Comparison of ENCODE assay signal across 32 cellular contexts in the genomic region with DNA sequence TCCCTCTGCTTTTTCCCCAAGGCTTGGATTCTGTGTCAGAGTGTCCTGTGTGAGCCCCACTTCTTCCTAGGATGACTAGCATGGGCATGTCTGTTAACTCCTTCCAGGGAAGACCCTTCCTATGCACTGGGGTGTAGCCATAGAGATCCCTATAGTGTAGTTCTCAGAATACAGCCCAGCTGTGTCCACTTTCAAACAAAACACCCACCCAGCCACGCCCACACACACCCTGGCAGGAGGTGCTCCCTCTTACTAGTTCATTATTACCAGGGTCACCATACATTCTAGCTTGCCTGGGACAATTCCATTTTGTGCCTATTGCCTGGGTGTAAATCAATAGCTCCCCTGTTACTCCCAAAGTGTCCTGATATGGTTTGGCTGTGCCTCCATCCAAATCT.
DNase-seq lines count a peak whose midpoint lies in the region; ATAC-seq, FAIRE-seq and TF ChIP-seq lines count a peak whose summit lies in the region.
"Had no signal": no experiment of that assay in that cellular context is flagged by ENCODE, and none has a peak within 500 bp of the region (broad histone marks: within the 10 kb centered on the region; RNA-seq: fewer than 3 reads in every experiment).

No MANE protein-coding gene starts in this region.

- H3K27ac ChIP-seq in RWPE2 (ENCODE audit: poor library complexity, severe bottlenecking) (peak overlapping the region; percentile 12), endodermal cell (ENCODE audit: low read depth, low read length) (no peak overlapping the region), keratinocyte (ENCODE audit: control insufficient read depth, insufficient read depth, low read length) (peak overlapping the region; percentile 16)
- H3K27ac ChIP-seq: C4-2B, HL-60, KMS-11, RWPE1, SK-N-MC had no signal

- H3K36me3 Mint-ChIP-seq in endodermal cell (ENCODE audit: low read depth) (no peaks in the 10 kb centered on the region), HFFc6 (ENCODE audit: low read depth) (no peaks in the 10 kb centered on the region; the same call in 1 of the 2 replicates)
- H3K36me3 Mint-ChIP-seq: CD8-positive, alpha-beta T cell; IgD-negative memory B cell had no signal

- H3K9me3 ChIP-seq in RWPE2 (ENCODE audit: severe bottlenecking) (no peaks in the 10 kb centered on the region), endodermal cell (ENCODE audit: control insufficient read depth, low read length) (no peaks in the 10 kb centered on the region), keratinocyte (ENCODE audit: control insufficient read depth, low read depth, low read length) (no peaks in the 10 kb centered on the region)
- H3K9me3 ChIP-seq: Caco-2 had no signal

- peaks cover 10% of the 10 kb centered on the region for H3K4me1 Mint-ChIP-seq in endodermal cell
- H3K4me1 Mint-ChIP-seq in HFFc6 (ENCODE audit: low read depth): no peaks in the 10 kb centered on the region
- H3K4me1 Mint-ChIP-seq: IgD-negative memory B cell had no signal

- TF ChIP-seq CTCF in RWPE2 (IDR thresholded peaks at IDR 0.05; ENCODE audit: poor library complexity, severe bottlenecking) (no peak), endodermal cell (conservative IDR thresholded peaks at IDR 0.05) (no peak), keratinocyte (optimal IDR thresholded peaks at IDR 0.05 in 1 of 3, IDR thresholded peaks at IDR 0.05 in 1 of 3, conservative IDR thresholded peaks at IDR 0.05 in 1 of 3; ENCODE audit: extremely low read depth in 1 of 3, insufficient read depth in 2 of 3, low read length in 3 of 3) (no peak), HFFc6 (IDR thresholded peaks at IDR 0.05) (no peak)

- H3K27me3 ChIP-seq in RWPE2 (ENCODE audit: insufficient read depth, poor library complexity, severe bottlenecking) (no peaks in the 10 kb centered on the region), endodermal cell (ENCODE audit: control insufficient read depth, insufficient read depth, low read length, poor library complexity, severe bottlenecking) (no peaks in the 10 kb centered on the region), keratinocyte (ENCODE audit: control insufficient read depth, extremely low read depth, insufficient read depth, low read length) (no peaks in the 10 kb centered on the region)

- H3K36me3 ChIP-seq in RWPE2 (ENCODE audit: low read depth) (no peaks in the 10 kb centered on the region), endodermal cell (ENCODE audit: control insufficient read depth, insufficient read depth, low read length) (no peaks in the 10 kb centered on the region), keratinocyte (ENCODE audit: control insufficient read depth in 2 of 2, extremely low read depth in 1 of 2, insufficient read depth in 2 of 2, low read length in 2 of 2) (no peaks in the 10 kb centered on the region)

- peak overlapping the region; percentile 1 for H2AFZ ChIP-seq in keratinocyte (ENCODE audit: control insufficient read depth, low read length)
- H2AFZ ChIP-seq: GM23338 had no signal

- dilution Hi-C loops in keratinocyte (cut with MboI; ENCODE audit: extremely low pct_ligation_motif_present, low sequenced_read_pairs): no loop called here

- WGBS in endodermal cell (ENCODE audit: insufficient coverage in 1 of 2, insufficient read length in 1 of 2), 2 experiments: 92 to 100% methylated on average over 1 of the region's 1 CpG

- H3K4me3 Mint-ChIP-seq in endodermal cell (no peak overlapping the region), HFFc6 (no peak overlapping the region)
- H3K4me3 Mint-ChIP-seq: CD8-positive, alpha-beta T cell; GM23338; H9; IgD-negative memory B cell had no signal

- peak; percentile 15; the same call in 2 of the 3 replicates for ATAC-seq in RWPE2 (ENCODE audit: low read depth)
- ATAC-seq: CD8-positive, alpha-beta T cell; GM12878; GM23338; Panc1 had no signal

- no peaks in the 10 kb centered on the region for H3K79me2 ChIP-seq in keratinocyte (ENCODE audit: control insufficient read depth, insufficient read depth, low read length)

- peaks cover 5% of the 10 kb centered on the region for H3K4me1 ChIP-seq in RWPE2 (ENCODE audit: insufficient read depth, poor library complexity, severe bottlenecking)
- H3K4me1 ChIP-seq in endodermal cell (ENCODE audit: control insufficient read depth, insufficient read depth, low read length): no peaks in the 10 kb centered on the region
- peaks cover 20% of the 10 kb centered on the region for H3K4me1 ChIP-seq in keratinocyte (ENCODE audit: control insufficient read depth, extremely low read depth, insufficient read depth, low read length)
- H3K4me1 ChIP-seq: Caco-2 had no signal

- H3K9me1 ChIP-seq in keratinocyte (ENCODE audit: control insufficient read depth, extremely low read depth, insufficient read depth, low read length): no peaks in the 10 kb centered on the region

- H3K27ac Mint-ChIP-seq in endodermal cell (no peak overlapping the region), HFFc6 (no peak overlapping the region)
- H3K27ac Mint-ChIP-seq: CD8-positive, alpha-beta T cell; GM23338; IgD-negative memory B cell had no signal

- H3K4me3 ChIP-seq in RWPE2 (ENCODE audit: severe bottlenecking) (no peak overlapping the region), endodermal cell (ENCODE audit: low read length) (no peak overlapping the region), keratinocyte (ENCODE audit: control insufficient read depth in 2 of 3, extremely low read depth in 1 of 3, insufficient read depth in 2 of 3, low read depth in 1 of 3, low read length in 3 of 3) (no peak overlapping the region)
- H3K4me3 ChIP-seq: GM12878, GM23338, SK-N-MC had no signal

- H4K20me1 ChIP-seq in keratinocyte (ENCODE audit: control insufficient read depth, extremely low read depth, insufficient read depth, low read length): no peaks in the 10 kb centered on the region

- FAIRE-seq in keratinocyte (lab: Jason Lieb, UNC): no peak
- FAIRE-seq: A204.1, GM12878 had no signal

- H3K27me3 Mint-ChIP-seq in endodermal cell (ENCODE audit: insufficient read depth) (no peaks in the 10 kb centered on the region), HFFc6 (ENCODE audit: insufficient read depth) (no peaks in the 10 kb centered on the region; the same call in 1 of the 2 replicates)
- H3K27me3 Mint-ChIP-seq: IgD-negative memory B cell had no signal

- DNase-seq in RWPE2 (ENCODE audit: low spot score) (no peak), endodermal cell (peak; percentile 9), keratinocyte (ENCODE audit: low read depth, low spot score) (no peak), retina (peak; percentile 0), HFFc6 (no peak), SIG-M5 (lab: John Stamatoyannopoulos, UW) (no peak), inferior parietal cortex (ENCODE audit: extremely low spot score) (no peak)
- DNase-seq: AML-193; Caco-2; CD8-positive, alpha-beta T cell; DMS79; EL; GDM1; H9; NCI-H1048; NCI-H1417; NCI-H1694; NCI-H2029 treated with DMSO at 0.1 percent for 48 hours; NCI-H2227 treated with DMSO at 0.1 percent for 48 hours; NCI-H510A; NCI-H69; SHP77 treated with DMSO at 0.1 percent for 48 hours had no signal

- H3K9me3 Mint-ChIP-seq in endodermal cell (no peaks in the 10 kb centered on the region), HFFc6 (peaks cover 28% of the 10 kb centered on the region)
- H3K9me3 Mint-ChIP-seq: CD8-positive, alpha-beta T cell; H9 had no signal

- no peak overlapping the region for H3K4me2 ChIP-seq in keratinocyte (ENCODE audit: control insufficient read depth, extremely low read depth, insufficient read depth, low read depth, low read length)
- H3K4me2 ChIP-seq: GM23338, KMS-11 had no signal

- H3K9ac ChIP-seq in endodermal cell (ENCODE audit: extremely low read depth, low read length, poor library complexity, severe bottlenecking): no peak overlapping the region
- no peak overlapping the region for H3K9ac ChIP-seq in keratinocyte (ENCODE audit: control insufficient read depth, extremely low read depth, insufficient read depth, low read length)
- H3K9ac ChIP-seq: KMS-11 had no signal

Comparison
In these comparisons a context has a peak if more than half of its experiments do, and no peak if none do; other contexts are left out.
1. DNase-seq: peak in endodermal cell (single experiment) and retina (single experiment); none in RWPE2 (single experiment), keratinocyte (single experiment), HFFc6 (single experiment), SIG-M5 (single experiment) and inferior parietal cortex (single experiment).